ENCODE assay signal across 12 cellular contexts in the genomic region with DNA sequence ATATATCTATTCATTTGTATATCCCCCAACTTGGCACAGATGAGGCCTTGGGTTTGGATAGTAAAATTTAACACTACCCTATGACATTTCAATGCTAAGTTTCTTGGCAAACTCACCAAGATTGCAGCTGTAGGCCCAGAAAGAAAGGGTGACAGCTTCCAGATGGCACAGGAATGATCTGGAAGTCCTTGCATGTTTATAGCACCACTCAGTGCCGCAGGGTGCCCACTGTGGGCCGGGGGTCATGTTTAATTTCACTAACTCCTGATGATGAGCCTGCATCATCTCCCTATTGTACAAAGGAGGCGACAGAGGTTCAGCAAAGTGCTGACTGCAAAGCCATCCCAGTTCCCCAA.
DNase-seq lines count a peak whose midpoint lies in the region; ATAC-seq and TF ChIP-seq lines count a peak whose summit lies in the region.
"Had no signal": no experiment of that assay in that cellular context is flagged by ENCODE, and none has a peak within 500 bp of the region (broad histone marks: within the 10 kb centered on the region; RNA-seq: fewer than 3 reads in every experiment).

No MANE protein-coding gene starts in this region.

- H3K36me3 ChIP-seq in uterus = no peaks in the 10 kb centered on the region

- no peak for TF ChIP-seq CTCF in uterus (IDR thresholded peaks at IDR 0.05)
- TF ChIP-seq CTCF in GM10266 (IDR thresholded peaks at IDR 0.05; ENCODE audit: control insufficient read depth, insufficient read depth, low read depth, missing control alignments) = no peak

- peaks cover 53% of the 10 kb centered on the region for H3K4me1 Mint-ChIP-seq in activated naive CD8-positive, alpha-beta T cell (ENCODE audit: low read depth)
- H3K4me1 Mint-ChIP-seq in activated naive CD8-positive, alpha-beta T cell treated with anti-CD3 and anti-CD28 coated beads for 36 hours = peaks cover 39% of the 10 kb centered on the region
- peaks cover 45 to 93% (median 78%) of the 10 kb centered on the region in 3 donors for H3K4me1 Mint-ChIP-seq in naive B cell

- peaks cover 0 to 5% of the 10 kb centered on the region in 2 donors for H3K4me1 ChIP-seq in uterus

- no peaks in the 10 kb centered on the region for H3K9me3 Mint-ChIP-seq in activated naive CD8-positive, alpha-beta T cell (ENCODE audit: low read depth)
- no peaks in the 10 kb centered on the region for H3K9me3 Mint-ChIP-seq in activated naive CD8-positive, alpha-beta T cell treated with anti-CD3 and anti-CD28 coated beads for 36 hours
- H3K9me3 Mint-ChIP-seq in naive B cell = peaks cover 0 to 3% (median 0%) of the 10 kb centered on the region in 7 donors
- H3K9me3 Mint-ChIP-seq: activated CD4-positive, alpha-beta memory T cell treated with anti-CD3 and anti-CD28 coated beads for 36 hours; naive thymus-derived CD8-positive, alpha-beta T cell had no signal

- DNase-seq in activated naive CD8-positive, alpha-beta T cell treated with anti-CD3 and anti-CD28 coated beads for 36 hours = no peak
- DNase-seq in epithelial cell of prostate (ENCODE audit: low read depth, low spot score) (no peak), naive B cell (no peak), uterus (no peak), cerebellar cortex (ENCODE audit: low spot score) (no peak), GM10266 (ENCODE audit: extremely low spot score) (no peak), HK-2 (ENCODE audit: unreplicated experiment) (no peak)
- DNase-seq: activated CD4-positive, alpha-beta memory T cell treated with anti-CD3 and anti-CD28 coated beads for 36 hours; activated naive CD4-positive, alpha-beta T cell treated with anti-CD3 and anti-CD28 coated beads, Interleukin-2, amount 50 U/mL, for 16 hours; naive thymus-derived CD8-positive, alpha-beta T cell; NCI-H1436 treated with DMSO at 0.1 percent for 48 hours had no signal

- intact Hi-C loops in uterus (cut with DNase I; ENCODE audit: low total_unique reads) = no loop called here

- no peak for ATAC-seq in naive B cell (ENCODE audit: low read depth in 2 of 2)

- peaks cover 4% of the 10 kb centered on the region for H3K36me3 Mint-ChIP-seq in activated naive CD8-positive, alpha-beta T cell
- H3K36me3 Mint-ChIP-seq in activated naive CD8-positive, alpha-beta T cell treated with anti-CD3 and anti-CD28 coated beads for 36 hours = peaks cover 2% of the 10 kb centered on the region
- H3K36me3 Mint-ChIP-seq in naive B cell = peaks cover 0 to 6% of the 10 kb centered on the region in 2 donors
- H3K36me3 Mint-ChIP-seq: activated CD4-positive, alpha-beta memory T cell treated with anti-CD3 and anti-CD28 coated beads for 36 hours; naive thymus-derived CD8-positive, alpha-beta T cell had no signal

- no peaks in the 10 kb centered on the region for H3K27me3 Mint-ChIP-seq in activated naive CD8-positive, alpha-beta T cell
- no peaks in the 10 kb centered on the region for H3K27me3 Mint-ChIP-seq in activated naive CD8-positive, alpha-beta T cell treated with anti-CD3 and anti-CD28 coated beads for 36 hours
- no peaks in the 10 kb centered on the region for H3K27me3 Mint-ChIP-seq in naive B cell
- H3K27me3 Mint-ChIP-seq: activated CD4-positive, alpha-beta memory T cell treated with anti-CD3 and anti-CD28 coated beads for 36 hours; naive thymus-derived CD8-positive, alpha-beta T cell had no signal

- peak overlapping the region; percentile 47 for H3K4me3 Mint-ChIP-seq in activated naive CD8-positive, alpha-beta T cell
- H3K4me3 Mint-ChIP-seq in activated naive CD8-positive, alpha-beta T cell treated with anti-CD3 and anti-CD28 coated beads for 36 hours = no peak overlapping the region
- H3K4me3 Mint-ChIP-seq in naive B cell = no peak overlapping the region
- H3K4me3 Mint-ChIP-seq: activated CD4-positive, alpha-beta memory T cell treated with anti-CD3 and anti-CD28 coated beads for 36 hours had no signal

- H3K4me3 ChIP-seq in uterus = no peak overlapping the region

- H3K27me3 ChIP-seq in uterus = no peaks in the 10 kb centered on the region

- no peaks in the 10 kb centered on the region for H3K9me3 ChIP-seq in uterus

- H3K27ac ChIP-seq in epithelial cell of prostate (peak overlapping the region; percentile 61), uterus (peak overlapping the region; percentile 21 to 51)

- no peak overlapping the region for H3K27ac Mint-ChIP-seq in activated naive CD8-positive, alpha-beta T cell
- H3K27ac Mint-ChIP-seq in activated naive CD8-positive, alpha-beta T cell treated with anti-CD3 and anti-CD28 coated beads for 36 hours = no peak overlapping the region
- H3K27ac Mint-ChIP-seq in naive B cell = peak overlapping the region in 4 of 6 donors; percentile 21 to 92 (median 88)
- H3K27ac Mint-ChIP-seq: activated CD4-positive, alpha-beta memory T cell treated with anti-CD3 and anti-CD28 coated beads for 36 hours had no signal

- TF ChIP-seq POLR2A in uterus (IDR thresholded peaks at IDR 0.05) = no peak

Comparison
In these comparisons a context has a peak if more than half of its experiments do, and no peak if none do; other contexts are left out.
1. H3K27ac Mint-ChIP-seq: peak in naive B cell (4 of 6); none in activated naive CD8-positive, alpha-beta T cell (single experiment) and activated naive CD8-positive, alpha-beta T cell treated with anti-CD3 and anti-CD28 coated beads for 36 hours (single experiment).